In genomic region chr2:119169717-119170116, GRCh38 we compare ENCODE assay signal across 6 cellular contexts. TPM values are rescaled to one million over a fixed set of nuclear protein-coding genes. Genes with fewer than 3 reads are reported as not detected.
"Had no signal": no experiment of that assay in that cellular context is flagged by ENCODE, and none has a peak within 500 bp of the region (broad histone marks: within the 10 kb centered on the region; RNA-seq: fewer than 3 reads in every experiment).

No MANE protein-coding gene starts in this region.

- DNase-seq: GOT3, H9, HCEC 1CT, IMR-90 had no signal

- H3K4me3 ChIP-seq: K562 had no signal

- H3K4me3 Mint-ChIP-seq: H9 had no signal

- ATAC-seq: K562 had no signal

- H3K27ac Mint-ChIP-seq: H9 had no signal

RNA-seq across cellular contexts. Expression of gene C1QL2, which starts 11.2 kb away (rescaled TPM):
- total RNA-seq: HT-29, IMR-90, K562 had no signal
- polyA plus RNA-seq: IMR-90, K562 had no signal
